Comparison of ENCODE assay signal across 4 cellular contexts in genomic region chr5:141224844-141225243, GRCh38. TPM values are rescaled to one million over a fixed set of nuclear protein-coding genes. Genes with fewer than 3 reads are reported as not detected.
"Had no signal": no experiment of that assay in that cellular context is flagged by ENCODE, and none has a peak within 500 bp of the region (broad histone marks: within the 10 kb centered on the region; RNA-seq: fewer than 3 reads in every experiment).

No MANE protein-coding gene starts in this region.

RNA-seq across cellular contexts. Expression of gene PCDHB14, which starts 1.7 kb away (rescaled TPM):
- total RNA-seq: naive thymus-derived CD4-positive, alpha-beta T cell; naive thymus-derived CD8-positive, alpha-beta T cell; natural killer cell; natural killer cell treated with Interleukin-12 subunit alpha and Interleukin-12 subunit beta and Interleukin-15 and Interleukin-18, amount 100 ng/mL, for 72 hours had no signal
- polyA plus RNA-seq: naive thymus-derived CD4-positive, alpha-beta T cell; naive thymus-derived CD8-positive, alpha-beta T cell had no signal

RNA-seq across cellular contexts. Expression of gene PCDHB13, which starts 11.1 kb away (rescaled TPM):
- total RNA-seq: naive thymus-derived CD8-positive, alpha-beta T cell; natural killer cell had no signal
- polyA plus RNA-seq: naive thymus-derived CD4-positive, alpha-beta T cell; naive thymus-derived CD8-positive, alpha-beta T cell had no signal

RNA-seq across cellular contexts. Expression of gene PCDHB12, which starts 16.3 kb away (rescaled TPM):
- total RNA-seq: naive thymus-derived CD4-positive, alpha-beta T cell; naive thymus-derived CD8-positive, alpha-beta T cell; natural killer cell; natural killer cell treated with Interleukin-12 subunit alpha and Interleukin-12 subunit beta and Interleukin-15 and Interleukin-18, amount 100 ng/mL, for 72 hours had no signal
- polyA plus RNA-seq: naive thymus-derived CD4-positive, alpha-beta T cell; naive thymus-derived CD8-positive, alpha-beta T cell had no signal

RNA-seq across cellular contexts. Expression of gene PCDHB15, which starts 20.4 kb away (rescaled TPM):
- total RNA-seq: naive thymus-derived CD8-positive, alpha-beta T cell; natural killer cell; natural killer cell treated with Interleukin-12 subunit alpha and Interleukin-12 subunit beta and Interleukin-15 and Interleukin-18, amount 100 ng/mL, for 72 hours had no signal
- polyA plus RNA-seq: naive thymus-derived CD4-positive, alpha-beta T cell; naive thymus-derived CD8-positive, alpha-beta T cell had no signal

RNA-seq across cellular contexts. Expression of gene PCDHB11, which starts 25.4 kb away (rescaled TPM):
- total RNA-seq: naive thymus-derived CD4-positive, alpha-beta T cell; naive thymus-derived CD8-positive, alpha-beta T cell; natural killer cell; natural killer cell treated with Interleukin-12 subunit alpha and Interleukin-12 subunit beta and Interleukin-15 and Interleukin-18, amount 100 ng/mL, for 72 hours had no signal
- polyA plus RNA-seq: naive thymus-derived CD4-positive, alpha-beta T cell; naive thymus-derived CD8-positive, alpha-beta T cell had no signal
